Comparison of ENCODE assay signal across 11 cellular contexts in the genomic region with DNA sequence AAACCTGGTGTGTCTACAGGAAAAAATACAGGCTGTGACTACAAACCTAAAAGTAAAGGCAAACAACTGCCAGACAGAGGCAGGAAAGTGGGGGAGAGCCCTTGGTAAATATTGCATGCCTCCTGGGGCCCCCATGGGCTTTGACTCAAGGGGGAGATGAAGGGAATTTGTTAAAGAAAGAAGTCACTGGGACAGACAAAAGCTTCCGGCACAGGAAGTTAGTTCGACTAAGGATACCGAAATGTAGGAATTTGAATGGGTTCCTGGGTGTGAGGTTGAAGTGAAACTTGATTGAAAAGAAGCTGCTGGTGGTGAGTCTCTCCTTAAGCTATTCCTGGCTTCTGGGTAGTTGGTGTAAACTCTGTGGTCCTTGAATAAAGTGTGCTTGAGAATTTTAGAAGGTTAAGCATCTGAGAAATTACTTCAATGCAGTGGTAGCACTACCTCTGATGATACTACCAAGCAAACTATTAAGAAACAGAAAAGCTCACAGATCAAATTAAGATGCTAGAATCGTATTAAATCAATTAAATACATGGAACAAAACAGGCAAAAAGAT. TPM values are rescaled to one million over a fixed set of nuclear protein-coding genes. Genes with fewer than 3 reads are reported as not detected.
DNase-seq lines count a peak whose midpoint lies in the region; ATAC-seq, FAIRE-seq and TF ChIP-seq lines count a peak whose summit lies in the region.
"Not testable (repeated sequence)": the region's sequence is repeated elsewhere in the genome, so short reads cannot be mapped to it uniquely, and the experiment has no call there.
"Had no signal": no experiment of that assay in that cellular context is flagged by ENCODE, and none has a peak within 500 bp of the region (broad histone marks: within the 10 kb centered on the region; RNA-seq: fewer than 3 reads in every experiment).

No MANE protein-coding gene starts in this region.

- not testable (repeated sequence) for H3K27me3 ChIP-seq in H1 (replicated peaks in 1 of 4; ENCODE audit: control insufficient read depth in 3 of 4, extremely low read depth in 1 of 4, insufficient read depth in 3 of 4, low read length in 3 of 4); cardiac muscle cell; mucosa of stomach (ENCODE audit: control insufficient read depth, insufficient read depth, low read length); osteoblast (ENCODE audit: insufficient read depth, low read length)

- peak overlapping the region; percentile 99 for H2BK5ac ChIP-seq in H1 (ENCODE audit: low read depth, low read length)

- peak overlapping the region; percentile 97 for H4K5ac ChIP-seq in H1 (ENCODE audit: insufficient read length, low read depth, low read length)

- peak overlapping the region; percentile 97; the same call in 1 of the 2 replicates for H2AK5ac ChIP-seq in H1 (ENCODE audit: low read depth, low read length)

- H3K79me2 ChIP-seq in H1 (ENCODE audit: control insufficient read depth in 1 of 2, insufficient read depth in 2 of 2, low read length in 2 of 2); osteoblast (ENCODE audit: insufficient read depth, low read length): not testable (repeated sequence)

- H3K27me3 Mint-ChIP-seq in HFFc6 (ENCODE audit: insufficient read depth), result not testable (repeated sequence)

- peaks cover 2 to 35% (median 11%) of the 10 kb centered on the region in 4 experiments; a peak in 7 of 8 replicates for H3K36me3 ChIP-seq in H1 (ENCODE audit: control insufficient read depth in 2 of 4, insufficient read depth in 4 of 4, low read length in 3 of 4)
- not testable (repeated sequence) for H3K36me3 ChIP-seq in cardiac muscle cell; mucosa of stomach (ENCODE audit: control insufficient read depth, insufficient read depth, low read length); osteoblast (ENCODE audit: insufficient read depth, low read length)

- H3K4me1 ChIP-seq in A549; cardiac muscle cell (ENCODE audit: low read depth); mucosa of stomach (ENCODE audit: control insufficient read depth, insufficient read depth, low read length); osteoblast (ENCODE audit: insufficient read depth, low read length): not testable (repeated sequence)
- peaks cover 6 to 18% (median 13%) of the 10 kb centered on the region in 4 experiments for H3K4me1 ChIP-seq in H1 (replicated peaks in 1 of 4; ENCODE audit: control insufficient read depth in 3 of 4, insufficient read depth in 4 of 4, low read length in 3 of 4)

- H3K14ac ChIP-seq in H1 (ENCODE audit: insufficient read length), result not testable (repeated sequence)

- H4K20me1 ChIP-seq in H1 (replicated peaks in 1 of 2; ENCODE audit: control insufficient read depth in 1 of 2, insufficient read depth in 2 of 2, low read length in 2 of 2); osteoblast (ENCODE audit: insufficient read depth, low read length): not testable (repeated sequence)

- not testable (repeated sequence) for ATAC-seq in A549

- peak overlapping the region; percentile 47 for H3K4me3 Mint-ChIP-seq in HFFc6

- not testable (repeated sequence) for H3K4me1 Mint-ChIP-seq in HFFc6 (ENCODE audit: low read depth)

- not testable (repeated sequence) for H3K9me3 Mint-ChIP-seq in HFFc6

- not testable (repeated sequence) for H2BK15ac ChIP-seq in H1 (ENCODE audit: low read length)

- not testable (repeated sequence) for TF ChIP-seq EP300 in A549 (IDR thresholded peaks at IDR 0.05); H1 (IDR thresholded peaks at IDR 0.05; ENCODE audit: borderline replicate concordance in 1 of 2, low read depth in 2 of 2, low read length in 2 of 2)

- not testable (repeated sequence) for TF ChIP-seq RAD21 in A549 (conservative IDR thresholded peaks at IDR 0.05 in 1 of 2, IDR thresholded peaks at IDR 0.05 in 1 of 2); H1 (IDR thresholded peaks at IDR 0.05 in 1 of 2, conservative IDR thresholded peaks at IDR 0.05 in 1 of 2; ENCODE audit: low read depth in 2 of 2, low read length in 2 of 2)

- not testable (repeated sequence) for H2AFZ ChIP-seq in H1 (ENCODE audit: low read length)
- peak overlapping the region; percentile 22 for H2AFZ ChIP-seq in osteoblast (ENCODE audit: low read length)

- H2BK20ac ChIP-seq in H1 (ENCODE audit: low read length), result 0 out of 2 replicates have a peak overlapping the region, but pooled peaks have one; percentile 94

- not testable (repeated sequence) for DNase-seq in A549 (ENCODE audit: low read depth in 1 of 2, low spot score in 1 of 2); HFFc6; H1 (ENCODE audit: low read depth in 1 of 2, low spot score in 2 of 2); cardiac muscle cell (ENCODE audit: low read depth in 1 of 2, low spot score in 1 of 2); osteoblast (ENCODE audit: insufficient read length, low spot score, missing footprints)
- DNase-seq in KBM-7, result peak; percentile 39

- H3K23ac ChIP-seq in H1 (ENCODE audit: insufficient read length), result not testable (repeated sequence)

- H3K56ac ChIP-seq in H1 (replicated peaks; ENCODE audit: insufficient read length, low read depth, low read length), result not testable (repeated sequence)

- POLR2A ChIA-PET in A549 (lab: Yijun Ruan, JAX) (interaction anchor here (1.4 kb wide), 1 partner anchor 107 kb away, joined by 6 read pairs; no protein-coding TSS in a partner anchor), H1 (lab: Charles Lee; ENCODE audit: partially characterized antibody) (interaction anchor here (0.6 to 3.3 kb wide), 13 partner anchors 11 to 157 kb away, joined by 3 to 25 read pairs (median 3); a partner anchor contains a TSS)

- not testable (repeated sequence) for H3K79me1 ChIP-seq in H1 (ENCODE audit: low read depth, low read length)

- H3K36me3 Mint-ChIP-seq in HFFc6 (ENCODE audit: low read depth), result not testable (repeated sequence)

- WGBS in A549 (ENCODE audit: missing lambda C conversion rate), result 54% methylated on average over 2 of the region's 4 CpGs
- WGBS in H1 (ENCODE audit: extremely low coverage in 1 of 2, insufficient coverage in 1 of 2, insufficient read length in 1 of 2, insufficient replicate concordance in 2 of 2, low coverage in 1 of 2, low lambda C conversion rate in 2 of 2, missing lambda C conversion rate in 1 of 2), 2 experiments, result 14% methylated on average over 1 of the region's 4 CpGs; no CpG with 5 or more reads in 1 of the 2 experiments

- H2BK12ac ChIP-seq in H1 (ENCODE audit: low read depth, low read length), result peak overlapping the region; percentile 68; the same call in 1 of the 2 replicates

- not testable (repeated sequence) for H3K18ac ChIP-seq in H1 (ENCODE audit: extremely low read depth, low read length)

- H3K27ac Mint-ChIP-seq in HFFc6, result not testable (repeated sequence)

- peak overlapping the region; percentile 98 for H4K91ac ChIP-seq in H1 (replicated peaks; ENCODE audit: insufficient read length, low read length)

- H4K8ac ChIP-seq in H1 (ENCODE audit: extremely low read depth, insufficient read depth, low read length), result not testable (repeated sequence)

- not testable (repeated sequence) for H3K9ac ChIP-seq in H1 (replicated peaks in 1 of 4; ENCODE audit: extremely low read depth in 1 of 4, low read depth in 3 of 4, low read length in 3 of 4)
- peak overlapping the region; percentile 9 for H3K9ac ChIP-seq in mucosa of stomach (ENCODE audit: low read length)

- not testable (repeated sequence) for H3K4me2 ChIP-seq in A549; osteoblast (ENCODE audit: insufficient read depth, low read length)
- peak overlapping the region; percentile 28 to 34; a peak in 2 of 4 replicates for H3K4me2 ChIP-seq in H1 (ENCODE audit: insufficient read depth in 1 of 2, low read depth in 2 of 2, low read length in 2 of 2)

- peak overlapping the region; percentile 88 for H2BK120ac ChIP-seq in H1 (replicated peaks; ENCODE audit: low read depth, low read length)

- H3K23me2 ChIP-seq in H1 (ENCODE audit: low read depth, low read length), result not testable (repeated sequence)

- in situ Hi-C loops in KBM-7 (cut with MboI; ENCODE audit: low pct_unique_long_range_greater_than_20kb, low sequenced_read_pairs), result not testable (repeated sequence)

- CTCF ChIA-PET in A549 (lab: Yijun Ruan, JAX) (interaction anchor here (0.6 kb wide), 1 partner anchor 68 kb away, joined by 3 read pairs; no protein-coding TSS in a partner anchor), H1 (lab: Charles Lee; ENCODE audit: partially characterized antibody) (interaction anchor here (0.9 to 14.2 kb wide), 9 partner anchors 9 to 156 kb away, joined by 3 to 128 read pairs (median 5); a partner anchor contains a TSS)

- H3K4ac ChIP-seq in H1 (replicated peaks; ENCODE audit: insufficient read length, low read depth, low read length), result not testable (repeated sequence)

- not testable (repeated sequence) for TF ChIP-seq CTCF in A549 (IDR thresholded peaks at IDR 0.05); HFFc6 (IDR thresholded peaks at IDR 0.05); H1 (IDR thresholded peaks at IDR 0.05; ENCODE audit: control extremely low read depth in 1 of 3, insufficient read depth in 1 of 3, low read depth in 1 of 3, low read length in 3 of 3); cardiac muscle cell (IDR thresholded peaks at IDR 0.05; ENCODE audit: low read depth, low read length); osteoblast (IDR thresholded peaks at IDR 0.05; ENCODE audit: extremely low read depth, low read depth, low read length)

- not testable (repeated sequence) for TF ChIP-seq POLR2A in A549 (IDR thresholded peaks at IDR 0.05; ENCODE audit: low read length); H1 (IDR thresholded peaks at IDR 0.05; ENCODE audit: control extremely low read depth in 1 of 2, low read depth in 2 of 2, low read length in 2 of 2)

- not testable (repeated sequence) for H3K9me3 ChIP-seq in A549; H1 (ENCODE audit: insufficient read depth in 2 of 2, low read depth in 1 of 2, low read length in 1 of 2); cardiac muscle cell (ENCODE audit: low read depth); mucosa of stomach (ENCODE audit: control insufficient read depth, low read length); osteoblast (ENCODE audit: low read depth, low read length)

- FAIRE-seq in A549 (lab: Jason Lieb, UNC) (peak; percentile 43), H1 (lab: Jason Lieb, UNC) (peak; percentile 100), islet of Langerhans (lab: Jason Lieb, UNC) (peak; percentile 33)

- H3K4me3 ChIP-seq in A549; cardiac muscle cell; mucosa of stomach (ENCODE audit: low read length); osteoblast (ENCODE audit: insufficient read depth, low read length): not testable (repeated sequence)
- H3K4me3 ChIP-seq in H1 (ENCODE audit: extremely low read depth in 1 of 4, insufficient read depth in 2 of 4, low read depth in 3 of 4, low read length in 4 of 4), result peak overlapping the region in 1 of 4 experiments; percentile 44; a peak in 1 of 8 replicates

- not testable (repeated sequence) for H3K27ac ChIP-seq in A549; osteoblast (ENCODE audit: low read depth, low read length)
- H3K27ac ChIP-seq in H1 (ENCODE audit: low read depth, low read length) (peak overlapping the region; percentile 59; the same call in 1 of the 2 replicates), cardiac muscle cell (peak overlapping the region; percentile 57)

RNA-seq across cellular contexts. Expression of a gene that starts 9.6 kb away (rescaled TPM):
- polyA plus RNA-seq in A549 (2011; rRNA removed) (0.05 TPM in 1 of 2 replicates, not detected in the other), A549 (2017; fragmentation: RNase III; extraction: RNeasy Plus Mini Kit Qiagen cat#74134 plus additional on column Dnase treatment) (not detected in 3 replicates), H1 (2011; rRNA removed) (31.1 and 53.7 TPM in 2 replicates), cardiac muscle cell (0.24 TPM in 1 of 2 replicates, not detected in the other)
- polyA plus RNA-seq in A549 (2012; cell fraction: cytosol; rRNA removed), result not detected in 2 replicates
- polyA plus RNA-seq in A549 (2012; cell fraction: nucleus; rRNA removed), result not detected in 2 replicates
- polyA minus RNA-seq in A549 (2011; rRNA and poly(A)+ RNA removed), result 0.05 TPM in 1 of 2 replicates, not detected in the other
- not detected for total RNA-seq in HFFc6 (2021; fragmentation: NEBNext Ultra II Directional; extraction: Animal tissue kit (Norgen Biotek cat#: 25700))
- 229 and 231 TPM in 2 replicates for total RNA-seq in H1 (2021; fragmentation: NEBNext Ultra II Directional; extraction: Animal tissue kit (Norgen Biotek cat#: 25700))
- 55.4 TPM for polyA plus RNA-seq in H1 (2011; cell fraction: cytosol; rRNA removed)
- polyA plus RNA-seq in H1 (2011; cell fraction: nucleus; rRNA removed), result 19.7 TPM
- polyA plus RNA-seq in H1 (2012, experiment 1 of 2), result 45.6 to 90.4 TPM (median 54.8 TPM) in 4 replicates
- 18.9 TPM for polyA plus RNA-seq in H1 (2012, experiment 2 of 2)
- 112 TPM for polyA plus RNA-seq in H1 (2013, experiment 1 of 2)
- 114 TPM for polyA plus RNA-seq in H1 (2013, experiment 2 of 2)
- 131 and 157 TPM in 2 replicates for polyA minus RNA-seq in H1 (2011; rRNA and poly(A)+ RNA removed)
- 44.8 TPM for polyA minus RNA-seq in H1 (2011; cell fraction: cytosol; rRNA and poly(A)+ RNA removed)
- 50.6 TPM for polyA minus RNA-seq in H1 (2011; cell fraction: nucleus; rRNA and poly(A)+ RNA removed)
- total RNA-seq in cardiac muscle cell (0.06 and 0.78 TPM in 2 replicates), osteoblast (under 0.01 TPM in 1 of 2 replicates, not detected in the other)
- total RNA-seq: CD8-positive, alpha-beta memory T cell; HT-29 had no signal
- polyA plus RNA-seq: CD8-positive, alpha-beta memory T cell had no signal

RNA-seq across cellular contexts. Expression of a gene that starts 33.8 kb away (rescaled TPM):
- polyA plus RNA-seq in A549 (2011; rRNA removed) (not detected in 2 replicates), A549 (2017; fragmentation: RNase III; extraction: RNeasy Plus Mini Kit Qiagen cat#74134 plus additional on column Dnase treatment) (not detected in 3 replicates), H1 (2011; rRNA removed) (not detected in 2 replicates), cardiac muscle cell (not detected in 2 replicates)
- not detected in 2 replicates for polyA plus RNA-seq in A549 (2012; cell fraction: cytosol; rRNA removed)
- polyA plus RNA-seq in A549 (2012; cell fraction: nucleus; rRNA removed), result not detected in 2 replicates
- not detected in 2 replicates for polyA minus RNA-seq in A549 (2011; rRNA and poly(A)+ RNA removed)
- not detected for total RNA-seq in HFFc6 (2021; fragmentation: NEBNext Ultra II Directional; extraction: Animal tissue kit (Norgen Biotek cat#: 25700))
- total RNA-seq in H1 (2021; fragmentation: NEBNext Ultra II Directional; extraction: Animal tissue kit (Norgen Biotek cat#: 25700)), result not detected in 2 replicates
- not detected for polyA plus RNA-seq in H1 (2011; cell fraction: cytosol; rRNA removed)
- polyA plus RNA-seq in H1 (2011; cell fraction: nucleus; rRNA removed), result not detected
- polyA plus RNA-seq in H1 (2012, experiment 1 of 2), result not detected in 4 replicates
- polyA plus RNA-seq in H1 (2012, experiment 2 of 2), result not detected
- 0.06 TPM for polyA plus RNA-seq in H1 (2013, experiment 1 of 2)
- polyA plus RNA-seq in H1 (2013, experiment 2 of 2), result 0.11 TPM
- polyA minus RNA-seq in H1 (2011; rRNA and poly(A)+ RNA removed), result not detected in 2 replicates
- polyA minus RNA-seq in H1 (2011; cell fraction: cytosol; rRNA and poly(A)+ RNA removed), result not detected
- polyA minus RNA-seq in H1 (2011; cell fraction: nucleus; rRNA and poly(A)+ RNA removed), result not detected
- total RNA-seq in cardiac muscle cell (not detected in 2 replicates), osteoblast (not detected in 2 replicates)
- total RNA-seq: CD8-positive, alpha-beta memory T cell; H7; HT-29 had no signal
- polyA plus RNA-seq: CD8-positive, alpha-beta memory T cell had no signal

RNA-seq across cellular contexts. Expression of a gene that starts 51.7 kb away (rescaled TPM):
- not detected in 2 replicates for polyA plus RNA-seq in A549 (2011; rRNA removed)
- not detected in 2 replicates for polyA plus RNA-seq in A549 (2012; cell fraction: cytosol; rRNA removed)
- polyA plus RNA-seq in A549 (2012; cell fraction: nucleus; rRNA removed), result not detected in 2 replicates
- polyA plus RNA-seq in A549 (2017; fragmentation: RNase III; extraction: RNeasy Plus Mini Kit Qiagen cat#74134 plus additional on column Dnase treatment), result not detected in 3 replicates
- polyA minus RNA-seq in A549 (2011; rRNA and poly(A)+ RNA removed), result not detected in 2 replicates
- not detected for total RNA-seq in HFFc6 (2021; fragmentation: NEBNext Ultra II Directional; extraction: Animal tissue kit (Norgen Biotek cat#: 25700))
- total RNA-seq in H1 (2021; fragmentation: NEBNext Ultra II Directional; extraction: Animal tissue kit (Norgen Biotek cat#: 25700)), result 0.76 TPM in 1 of 2 replicates, not detected in the other
- 0.13 TPM in 1 of 2 replicates, not detected in the other for polyA plus RNA-seq in H1 (2011; rRNA removed)
- polyA plus RNA-seq in H1 (2011; cell fraction: cytosol; rRNA removed), result not detected
- not detected for polyA plus RNA-seq in H1 (2011; cell fraction: nucleus; rRNA removed)
- polyA plus RNA-seq in H1 (2012, experiment 1 of 2), result not detected in 4 replicates
- polyA plus RNA-seq in H1 (2012, experiment 2 of 2), result not detected
- not detected for polyA plus RNA-seq in H1 (2013, experiment 1 of 2)
- 0.15 TPM for polyA plus RNA-seq in H1 (2013, experiment 2 of 2)
- polyA minus RNA-seq in H1 (2011; rRNA and poly(A)+ RNA removed), result 0.24 TPM in 1 of 2 replicates, not detected in the other
- polyA minus RNA-seq in H1 (2011; cell fraction: cytosol; rRNA and poly(A)+ RNA removed), result not detected
- polyA minus RNA-seq in H1 (2011; cell fraction: nucleus; rRNA and poly(A)+ RNA removed), result not detected
- total RNA-seq in cardiac muscle cell, result not detected in 2 replicates
- polyA plus RNA-seq in cardiac muscle cell, result not detected in 2 replicates
- not detected in 2 replicates for total RNA-seq in osteoblast
- total RNA-seq: CD8-positive, alpha-beta memory T cell; HT-29 had no signal
- polyA plus RNA-seq: CD8-positive, alpha-beta memory T cell had no signal

Comparison
In these comparisons a context has a peak if more than half of its experiments do, and no peak if none do; other contexts are left out.
1. RNA of a gene that starts 9.6 kb away (total RNA-seq): 229 to 231 TPM in H1; 0.06 to 0.78 TPM in cardiac muscle cell, not detected in HFFc6 and under 0.01 TPM in osteoblast; every median in the first group is over 100 times any median in the second.